ENCODE assay signal across 11 cellular contexts in genomic region chrX:29187264-29187663, GRCh38.
"Had no signal": no experiment of that assay in that cellular context is flagged by ENCODE, and none has a peak within 500 bp of the region (broad histone marks: within the 10 kb centered on the region; RNA-seq: fewer than 3 reads in every experiment).

No MANE protein-coding gene starts in this region.

- H3K27ac ChIP-seq: GM23248 had no signal

- FAIRE-seq: H1, H54 had no signal

- H3K36me3 ChIP-seq: HAP-1 had no signal

- ATAC-seq: GM23338, HCT116 had no signal

- DNase-seq: GM23248, GOT3, H7, H9, HCEC 1CT, HFFc6 had no signal

- H3K27ac Mint-ChIP-seq: GM23338, H9, HFFc6 had no signal

- H3K4me3 ChIP-seq: GM23248, GM23338, HAP-1 had no signal

- H3K4me2 ChIP-seq: GM23338 had no signal

- H3K9me3 Mint-ChIP-seq: GM23338, HFFc6 had no signal

- H3K4me1 ChIP-seq: HAP-1 had no signal

- H3K4me3 Mint-ChIP-seq: GM23338, H9, HFFc6 had no signal

- H3K9ac ChIP-seq: GM23248 had no signal

- H2AFZ ChIP-seq: GM23248, GM23338 had no signal

- H3K9me3 ChIP-seq: HAP-1 had no signal
